Comparison of ENCODE assay signal across 16 cellular contexts in the genomic region with DNA sequence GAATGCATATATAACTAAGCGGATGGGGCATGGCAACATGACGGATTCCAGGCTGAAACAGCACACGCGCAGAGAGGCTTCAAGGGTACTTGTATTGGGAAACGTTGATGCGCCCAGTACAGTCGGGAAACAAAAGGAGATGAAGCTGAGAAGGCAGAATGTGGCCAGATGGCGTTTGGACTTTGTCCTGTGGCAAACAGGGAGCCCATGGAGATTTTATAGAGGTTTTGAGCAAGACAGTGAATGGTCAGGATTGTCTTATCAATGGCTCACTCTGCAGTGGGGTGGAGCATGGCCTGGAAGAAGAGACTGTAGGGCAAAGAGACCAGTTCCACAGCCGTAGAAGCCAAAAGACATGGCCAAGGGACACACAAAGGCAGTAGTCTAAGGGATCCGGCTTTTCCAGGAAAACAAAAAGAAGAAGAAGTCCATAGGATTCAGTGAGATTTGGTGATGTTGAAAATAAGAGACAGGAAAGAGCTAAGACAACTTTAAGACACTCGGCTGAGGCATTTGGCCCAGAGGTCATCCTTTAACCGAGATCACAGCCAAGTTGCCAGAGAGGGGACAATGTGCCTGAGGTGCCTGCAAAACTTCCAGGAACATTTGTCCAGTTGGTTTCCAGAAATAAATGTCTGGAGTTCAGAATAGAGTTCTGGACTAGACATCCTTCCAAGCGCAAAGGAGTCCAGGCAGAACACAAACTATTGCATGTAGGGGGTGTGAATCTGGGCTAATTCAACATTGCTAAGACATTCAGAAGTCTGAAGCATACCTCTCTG.
DNase-seq lines count a peak whose midpoint lies in the region; ATAC-seq and TF ChIP-seq lines count a peak whose summit lies in the region.
"Had no signal": no experiment of that assay in that cellular context is flagged by ENCODE, and none has a peak within 500 bp of the region (broad histone marks: within the 10 kb centered on the region; RNA-seq: fewer than 3 reads in every experiment).

No MANE protein-coding gene starts in this region.

- H4K20me1 ChIP-seq in BLaER1: no peaks in the 10 kb centered on the region

- H3K4me3 Mint-ChIP-seq in T-helper 17 cell: no peak overlapping the region
- H3K4me3 Mint-ChIP-seq: B cell had no signal

- H3K36me3 ChIP-seq in BLaER1: no peaks in the 10 kb centered on the region
- no peaks in the 10 kb centered on the region for H3K36me3 ChIP-seq in mucosa of descending colon (ENCODE audit: low read depth)
- H3K36me3 ChIP-seq in BE2C: no peaks in the 10 kb centered on the region
- H3K36me3 ChIP-seq: HAP-1 had no signal

- peak overlapping the region; percentile 73; the same call in 1 of the 2 replicates for H3K27ac ChIP-seq in BLaER1

- TF ChIP-seq CTCF in mucosa of descending colon (IDR thresholded peaks at IDR 0.05) (no peak), BE2C (IDR thresholded peaks at IDR 0.05; ENCODE audit: low read depth, low read length) (no peak)

- peaks cover 7% of the 10 kb centered on the region for H3K4me1 Mint-ChIP-seq in T-helper 17 cell
- H3K4me1 Mint-ChIP-seq: B cell had no signal

- no peaks in the 10 kb centered on the region for H3K27me3 ChIP-seq in BLaER1
- H3K27me3 ChIP-seq in BE2C: no peaks in the 10 kb centered on the region

- peaks cover 36% of the 10 kb centered on the region for H3K4me1 ChIP-seq in BLaER1
- H3K4me1 ChIP-seq in mucosa of descending colon (ENCODE audit: low read depth): no peaks in the 10 kb centered on the region
- no peaks in the 10 kb centered on the region for H3K4me1 ChIP-seq in BE2C
- H3K4me1 ChIP-seq: HAP-1 had no signal

- H3K9me3 ChIP-seq in BLaER1: no peaks in the 10 kb centered on the region
- H3K9me3 ChIP-seq in T-helper 17 cell (ENCODE audit: control insufficient read depth, low read length, poor library complexity, severe bottlenecking): no peaks in the 10 kb centered on the region
- H3K9me3 ChIP-seq in mucosa of descending colon: no peaks in the 10 kb centered on the region
- H3K9me3 ChIP-seq in BE2C: no peaks in the 10 kb centered on the region
- H3K9me3 ChIP-seq: HAP-1 had no signal

- H3K9ac ChIP-seq in BLaER1: no peak overlapping the region

- DNase-seq in HT-29 (ENCODE audit: low spot score) (peak; percentile 64), T-helper 17 cell (no peak), mucosa of descending colon (peak in 2 of 3 donors; percentile 50 to 65), medulla oblongata (ENCODE audit: extremely low spot score) (no peak), BE2C (no peak)
- DNase-seq: NCI-H1105 treated with DMSO at 0.1 percent for 48 hours, NCI-H187, NCI-H2171, NCI-H526 treated with DMSO at 0.1 percent for 48 hours had no signal

- no peaks in the 10 kb centered on the region for H3K36me3 Mint-ChIP-seq in T-helper 17 cell (ENCODE audit: low read depth)

- H3K27me3 Mint-ChIP-seq in T-helper 17 cell: peaks cover 10% of the 10 kb centered on the region
- H3K27me3 Mint-ChIP-seq: B cell had no signal

- intact Hi-C loops in mucosa of descending colon (cut with DNase I, micrococcal nuclease): no loop called here

- peak overlapping the region; percentile 75 for H3K4me2 ChIP-seq in BLaER1

- ATAC-seq in T-helper 17 cell: no peak
- ATAC-seq in mucosa of descending colon: peak; percentile 93
- no peak for ATAC-seq in GM19035 (IDR thresholded peaks at IDR 0.05; ENCODE audit: unreplicated experiment)
- ATAC-seq in GM21825 (IDR thresholded peaks at IDR 0.05; ENCODE audit: unreplicated experiment): no peak
- ATAC-seq: Panc1, Right ventricle myocardium inferior had no signal

- peak overlapping the region; percentile 32 for H3K27ac Mint-ChIP-seq in T-helper 17 cell
- H3K27ac Mint-ChIP-seq: B cell had no signal

- H3K4me3 ChIP-seq in BLaER1 (no peak overlapping the region), mucosa of descending colon (no peak overlapping the region), BE2C (ENCODE audit: low read depth, low read length) (no peak overlapping the region)
- H3K4me3 ChIP-seq: HAP-1 had no signal

Comparison
In these comparisons a context has a peak if more than half of its experiments do, and no peak if none do; other contexts are left out.
1. DNase-seq: peak in HT-29 (single experiment) and mucosa of descending colon (2 of 3); none in T-helper 17 cell (0 of 3), medulla oblongata (single experiment) and BE2C (single experiment).